1 cellular context compared by ENCODE assay signal in genomic region chr10:80471009-80471408, GRCh38.
TF ChIP-seq lines count a peak whose summit lies in the region.

No MANE protein-coding gene starts in this region.

TF ChIP-seq in HCT116, 20 proteins besides CTCF, POLR2A, EP300 and RAD21 (continued from another document):
- TF ChIP-seq REST (IDR thresholded peaks at IDR 0.05; ENCODE audit: low read depth) (no peak), JUND (IDR thresholded peaks at IDR 0.05) (no peak), POLR2AphosphoS5 (IDR thresholded peaks at IDR 0.05; ENCODE audit: low read depth, low read length) (no peak), CEBPB (IDR thresholded peaks at IDR 0.05; ENCODE audit: low read depth) (no peak), ZNF274 (IDR thresholded peaks at IDR 0.05; ENCODE audit: low read depth, low read length) (no peak), SIN3A (IDR thresholded peaks at IDR 0.05; ENCODE audit: low read depth) (no peak), EGR1 (IDR thresholded peaks at IDR 0.05; ENCODE audit: low read depth) (no peak), SP1 (IDR thresholded peaks at IDR 0.05; ENCODE audit: low read depth) (no peak), CBX3 (IDR thresholded peaks at IDR 0.05; ENCODE audit: low read depth) (no peak), MAX (IDR thresholded peaks at IDR 0.05) (no peak), EZH2 (IDR thresholded peaks at IDR 0.05) (no peak), FOSL1 (IDR thresholded peaks at IDR 0.05; ENCODE audit: low read depth) (no peak)
